ENCODE assay signal across 8 cellular contexts in the genomic region with DNA sequence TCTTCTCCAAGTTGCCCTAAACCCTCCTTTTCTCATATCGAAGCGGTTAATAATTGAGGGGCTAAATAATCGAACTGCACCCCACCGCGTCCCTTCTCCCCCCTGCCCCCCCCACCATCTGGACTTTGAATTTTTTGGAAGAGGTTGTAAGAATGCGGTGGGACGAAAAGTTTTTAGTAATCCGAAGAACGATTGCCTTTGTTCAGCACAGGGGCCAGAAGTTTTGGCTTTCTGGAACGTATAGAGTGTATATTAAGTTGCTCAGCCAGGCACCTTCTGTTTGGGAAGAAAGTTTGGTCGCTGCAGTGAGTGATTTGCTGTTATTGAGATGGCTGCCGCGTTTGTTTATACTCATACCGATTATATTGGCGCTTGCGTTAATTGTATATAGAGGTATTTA. TPM values are rescaled to one million over a fixed set of nuclear protein-coding genes. Genes with fewer than 3 reads are reported as not detected.
DNase-seq lines count a peak whose midpoint lies in the region; ATAC-seq, FAIRE-seq and TF ChIP-seq lines count a peak whose summit lies in the region.

No MANE protein-coding gene starts in this region.

- no peak overlapping the region for H3K23ac ChIP-seq in H1 (ENCODE audit: insufficient read length)

- peaks cover 39% of the 10 kb centered on the region for H3K4me1 Mint-ChIP-seq in activated T-cell treated with anti-CD3 and anti-CD28 coated beads, Interleukin-2, amount 50 U/mL, for 24 hours (ENCODE audit: low read depth)
- peaks cover 36% of the 10 kb centered on the region for H3K4me1 Mint-ChIP-seq in nephron progenitor cell

- H3K27me3 ChIP-seq in RWPE2 (ENCODE audit: insufficient read depth, poor library complexity, severe bottlenecking) = no peaks in the 10 kb centered on the region
- H3K27me3 ChIP-seq in H1 (replicated peaks in 1 of 4; ENCODE audit: control insufficient read depth in 3 of 4, extremely low read depth in 1 of 4, insufficient read depth in 3 of 4, low read length in 3 of 4) = peaks cover 0 to 6% (median 1%) of the 10 kb centered on the region in 4 experiments; a peak in 4 of 7 replicates

- H3K9me3 ChIP-seq in RWPE2 (ENCODE audit: severe bottlenecking) (no peaks in the 10 kb centered on the region), H1 (ENCODE audit: insufficient read depth in 2 of 2, low read depth in 1 of 2, low read length in 1 of 2) (no peaks in the 10 kb centered on the region)

- H3K79me2 ChIP-seq in H1 (ENCODE audit: control insufficient read depth in 1 of 2, insufficient read depth in 2 of 2, low read length in 2 of 2) = peaks cover 17 to 57% of the 10 kb centered on the region in 2 experiments; a peak in 3 of 4 replicates

- peak overlapping the region; percentile 97 for H3K27ac Mint-ChIP-seq in activated T-cell treated with anti-CD3 and anti-CD28 coated beads, Interleukin-2, amount 50 U/mL, for 24 hours
- H3K27ac Mint-ChIP-seq in nephron progenitor cell = peak overlapping the region; percentile 91

- no peak for TF ChIP-seq POLR2A in H1 (IDR thresholded peaks at IDR 0.05; ENCODE audit: control extremely low read depth in 1 of 2, low read depth in 2 of 2, low read length in 2 of 2)

- DNase-seq in activated T-cell treated with anti-CD3 and anti-CD28 coated beads, Interleukin-2, amount 50 U/mL, for 24 hours = no peak
- DNase-seq in activated T-cell treated with anti-CD3 and anti-CD28 coated beads, Interleukin-2, amount 50 U/mL, for 1 hour = no peak
- DNase-seq in RWPE2 (ENCODE audit: low spot score) (no peak), H1 (ENCODE audit: low read depth in 1 of 2, low spot score in 2 of 2) (no peak), nephron progenitor cell (peak; percentile 5), SKM-1 (lab: John Stamatoyannopoulos, UW; ENCODE audit: unreplicated experiment) (no peak)

- H3K27ac ChIP-seq in RWPE2 (ENCODE audit: poor library complexity, severe bottlenecking) = peak overlapping the region; percentile 96
- H3K27ac ChIP-seq in H1 (ENCODE audit: low read depth, low read length) = peak overlapping the region; percentile 94; the same call in 1 of the 2 replicates

- H2AFZ ChIP-seq in H1 (ENCODE audit: low read length) = peak overlapping the region; percentile 6; the same call in 1 of the 2 replicates

- H2BK20ac ChIP-seq in H1 (ENCODE audit: low read length) = no peak overlapping the region

- peaks cover 33% of the 10 kb centered on the region for H3K36me3 Mint-ChIP-seq in activated T-cell treated with anti-CD3 and anti-CD28 coated beads, Interleukin-2, amount 50 U/mL, for 24 hours (ENCODE audit: low read depth)
- peaks cover 27% of the 10 kb centered on the region for H3K36me3 Mint-ChIP-seq in nephron progenitor cell (ENCODE audit: low read depth)

- peak overlapping the region; percentile 83 to 86 for H3K4me2 ChIP-seq in H1 (ENCODE audit: insufficient read depth in 1 of 2, low read depth in 2 of 2, low read length in 2 of 2)

- peak overlapping the region; percentile 92 for H3K4me3 Mint-ChIP-seq in activated T-cell treated with anti-CD3 and anti-CD28 coated beads, Interleukin-2, amount 50 U/mL, for 24 hours
- peak overlapping the region; percentile 96 for H3K4me3 Mint-ChIP-seq in nephron progenitor cell

- H3K27me3 Mint-ChIP-seq in activated T-cell treated with anti-CD3 and anti-CD28 coated beads, Interleukin-2, amount 50 U/mL, for 24 hours = no peaks in the 10 kb centered on the region
- no peaks in the 10 kb centered on the region for H3K27me3 Mint-ChIP-seq in nephron progenitor cell (ENCODE audit: low read depth, poor library complexity)

- ATAC-seq in RWPE2 (ENCODE audit: low read depth) (no peak), HG02763 (IDR thresholded peaks at IDR 0.05; ENCODE audit: unreplicated experiment) (no peak), GM19328 (IDR thresholded peaks at IDR 0.05; ENCODE audit: unreplicated experiment) (no peak)

- no peak overlapping the region for H2AK5ac ChIP-seq in H1 (ENCODE audit: low read depth, low read length)

- no peak overlapping the region; the same call in 1 of the 2 replicates for H2BK15ac ChIP-seq in H1 (ENCODE audit: low read length)

- H3K23me2 ChIP-seq in H1 (ENCODE audit: low read depth, low read length) = peaks cover 5% of the 10 kb centered on the region; the same call in 1 of the 2 replicates

- 0% methylated on average over 16 of the region's 16 CpGs; no CpG with 5 or more reads in 1 of the 2 experiments for WGBS in H1 (ENCODE audit: extremely low coverage in 1 of 2, insufficient coverage in 1 of 2, insufficient read length in 1 of 2, insufficient replicate concordance in 2 of 2, low coverage in 1 of 2, low lambda C conversion rate in 2 of 2, missing lambda C conversion rate in 1 of 2), 2 experiments

- H3K36me3 ChIP-seq in RWPE2 (ENCODE audit: low read depth) = peaks cover 16% of the 10 kb centered on the region
- no peaks in the 10 kb centered on the region for H3K36me3 ChIP-seq in H1 (ENCODE audit: control insufficient read depth in 2 of 4, insufficient read depth in 4 of 4, low read length in 3 of 4)

- no peak for TF ChIP-seq CTCF in RWPE2 (IDR thresholded peaks at IDR 0.05; ENCODE audit: poor library complexity, severe bottlenecking)
- no peak for TF ChIP-seq CTCF in H1 (IDR thresholded peaks at IDR 0.05; ENCODE audit: control extremely low read depth in 1 of 3, insufficient read depth in 1 of 3, low read depth in 1 of 3, low read length in 3 of 3)
- no peak for TF ChIP-seq CTCF in nephron progenitor cell (IDR thresholded peaks at IDR 0.05)

- CTCF ChIA-PET in H1 (lab: Charles Lee; ENCODE audit: partially characterized antibody) = no interaction called here

- H3K9ac ChIP-seq in H1 (replicated peaks in 1 of 4; ENCODE audit: extremely low read depth in 1 of 4, low read depth in 3 of 4, low read length in 3 of 4) = peak overlapping the region in 3 of 4 experiments; percentile 95 to 96 (median 95); a peak in 6 of 7 replicates

- no peak overlapping the region for H4K91ac ChIP-seq in H1 (replicated peaks; ENCODE audit: insufficient read length, low read length)

- H3K4ac ChIP-seq in H1 (replicated peaks; ENCODE audit: insufficient read length, low read depth, low read length) = peak overlapping the region; percentile 65

- peak overlapping the region; percentile 19 for H3K56ac ChIP-seq in H1 (replicated peaks; ENCODE audit: insufficient read length, low read depth, low read length)

- no peak overlapping the region for H2BK120ac ChIP-seq in H1 (replicated peaks; ENCODE audit: low read depth, low read length)

- POLR2A ChIA-PET in H1 (lab: Charles Lee; ENCODE audit: partially characterized antibody) = interaction anchor here (0.9 to 1.4 kb wide), 7 partner anchors 27 to 217 kb away, joined by 3 to 4 read pairs (median 3); partner anchors contain the start of gene SREK1

- H2BK5ac ChIP-seq in H1 (ENCODE audit: low read depth, low read length) = peak overlapping the region; percentile 95

- no peaks in the 10 kb centered on the region for H3K9me3 Mint-ChIP-seq in activated T-cell treated with anti-CD3 and anti-CD28 coated beads, Interleukin-2, amount 50 U/mL, for 24 hours
- H3K9me3 Mint-ChIP-seq in nephron progenitor cell = peaks cover 8% of the 10 kb centered on the region

- H3K79me1 ChIP-seq in H1 (ENCODE audit: low read depth, low read length) = no peaks in the 10 kb centered on the region

- no peak overlapping the region for H3K14ac ChIP-seq in H1 (ENCODE audit: insufficient read length)

- no peak for TF ChIP-seq EP300 in H1 (IDR thresholded peaks at IDR 0.05; ENCODE audit: borderline replicate concordance in 1 of 2, low read depth in 2 of 2, low read length in 2 of 2)

- peak overlapping the region; percentile 91 for H4K5ac ChIP-seq in H1 (ENCODE audit: insufficient read length, low read depth, low read length)

- H4K20me1 ChIP-seq in H1 (replicated peaks in 1 of 2; ENCODE audit: control insufficient read depth in 1 of 2, insufficient read depth in 2 of 2, low read length in 2 of 2) = no peaks in the 10 kb centered on the region

- no peak overlapping the region for H4K8ac ChIP-seq in H1 (ENCODE audit: extremely low read depth, insufficient read depth, low read length)

- FAIRE-seq in H1 (lab: Jason Lieb, UNC) = no peak

- H3K18ac ChIP-seq in H1 (ENCODE audit: extremely low read depth, low read length) = 0 out of 2 replicates have a peak overlapping the region, but pooled peaks have one; percentile 13

- no peak overlapping the region for H2BK12ac ChIP-seq in H1 (ENCODE audit: low read depth, low read length)

- H3K4me1 ChIP-seq in RWPE2 (ENCODE audit: insufficient read depth, poor library complexity, severe bottlenecking) (peaks cover 14% of the 10 kb centered on the region), H1 (replicated peaks in 1 of 4; ENCODE audit: control insufficient read depth in 3 of 4, insufficient read depth in 4 of 4, low read length in 3 of 4) (peaks cover 0 to 3% (median 0%) of the 10 kb centered on the region in 4 experiments; a peak in 1 of 7 replicates)

- TF ChIP-seq RAD21 in H1 (IDR thresholded peaks at IDR 0.05 in 1 of 2, conservative IDR thresholded peaks at IDR 0.05 in 1 of 2; ENCODE audit: low read depth in 2 of 2, low read length in 2 of 2) = no peak

- H3K4me3 ChIP-seq in RWPE2 (ENCODE audit: severe bottlenecking) = peak overlapping the region; percentile 88
- H3K4me3 ChIP-seq in H1 (ENCODE audit: extremely low read depth in 1 of 4, insufficient read depth in 2 of 4, low read depth in 3 of 4, low read length in 4 of 4) = peak overlapping the region; percentile 80 to 97 (median 96)

TF ChIP-seq in H1, 55 proteins besides CTCF, POLR2A, EP300 and RAD21:
- TF ChIP-seq TAF1 (IDR thresholded peaks at IDR 0.05; ENCODE audit: low read depth, low read length) = no peak
- TF ChIP-seq SIRT6 (IDR thresholded peaks at IDR 0.05; ENCODE audit: low read length) = no peak
- no peak for TF ChIP-seq BACH1 (IDR thresholded peaks at IDR 0.05; ENCODE audit: low read length)
- no peak for TF ChIP-seq EGR1 (IDR thresholded peaks at IDR 0.05; ENCODE audit: borderline replicate concordance, low read depth, low read length)
- no peak for TF ChIP-seq CEBPB (IDR thresholded peaks at IDR 0.05; ENCODE audit: low read depth, low read length)
- TF ChIP-seq CTBP2 (IDR thresholded peaks at IDR 0.05; ENCODE audit: borderline replicate concordance, insufficient read depth, insufficient read length, low read length) = no peak
- no peak for TF ChIP-seq RXRA (IDR thresholded peaks at IDR 0.05; ENCODE audit: insufficient read depth, low read depth, low read length)
- TF ChIP-seq RFX5 (IDR thresholded peaks at IDR 0.05; ENCODE audit: borderline replicate concordance, low read depth, low read length) = no peak
- no peak for TF ChIP-seq POLR2AphosphoS5 (IDR thresholded peaks at IDR 0.05; ENCODE audit: low read depth, low read length)

RNA-seq across cellular contexts. Expression of gene ERBIN, which starts 0.5 kb away (rescaled TPM):
- total RNA-seq in H1 (2021; fragmentation: NEBNext Ultra II Directional; extraction: Animal tissue kit (Norgen Biotek cat#: 25700)) = 28.5 and 33.2 TPM in 2 replicates
- 3.3 and 7.7 TPM in 2 replicates for polyA plus RNA-seq in H1 (2011; rRNA removed)
- 8.6 TPM for polyA plus RNA-seq in H1 (2011; cell fraction: cytosol; rRNA removed)
- polyA plus RNA-seq in H1 (2011; cell fraction: nucleus; rRNA removed) = 11.3 TPM
- 8.0 to 15.1 TPM (median 10.2 TPM) in 4 replicates for polyA plus RNA-seq in H1 (2012, experiment 1 of 2)
- polyA plus RNA-seq in H1 (2012, experiment 2 of 2) = 1.3 TPM
- 19.5 TPM for polyA plus RNA-seq in H1 (2013, experiment 1 of 2)
- polyA plus RNA-seq in H1 (2013, experiment 2 of 2) = 22.3 TPM
- polyA minus RNA-seq in H1 (2011; rRNA and poly(A)+ RNA removed) = 20.1 and 33.7 TPM in 2 replicates
- 17.0 TPM for polyA minus RNA-seq in H1 (2011; cell fraction: cytosol; rRNA and poly(A)+ RNA removed)
- polyA minus RNA-seq in H1 (2011; cell fraction: nucleus; rRNA and poly(A)+ RNA removed) = 127 TPM
